Comparison of ENCODE assay signal across 22 cellular contexts in genomic region chr2:201938816-201939180, GRCh38.
DNase-seq lines count a peak whose midpoint lies in the region; ATAC-seq and TF ChIP-seq lines count a peak whose summit lies in the region.
"Had no signal": no experiment of that assay in that cellular context is flagged by ENCODE, and none has a peak within 500 bp of the region (broad histone marks: within the 10 kb centered on the region; RNA-seq: fewer than 3 reads in every experiment).

No MANE protein-coding gene starts in this region.

- ATAC-seq in GM23338 (no peak), HG02759 (IDR thresholded peaks at IDR 0.05; ENCODE audit: unreplicated experiment) (no peak)
- ATAC-seq: A549, GM12878 had no signal

- peaks cover 10% of the 10 kb centered on the region; the same call in 1 of the 3 replicates for H3K9me3 Mint-ChIP-seq in GM23338

- H2BK120ac ChIP-seq in mesendoderm (ENCODE audit: low read depth, low read length): no peak overlapping the region
- H2BK120ac ChIP-seq in trophoblast cell (ENCODE audit: insufficient read depth, low read length, poor library complexity): no peak overlapping the region

- H3F3A ChIP-seq in GM23338 (replicated peaks; ENCODE audit: low read depth): no peaks in the 10 kb centered on the region; the same call in 1 of the 2 replicates
- no peaks in the 10 kb centered on the region for H3F3A ChIP-seq in MM.1S (ENCODE audit: insufficient read depth, low read length)

- H3K27me3 Mint-ChIP-seq in GM23338 (ENCODE audit: insufficient read depth, low read depth, poor library complexity): peaks cover 10% of the 10 kb centered on the region

- H2BK5ac ChIP-seq in mesendoderm (ENCODE audit: low read length): no peak overlapping the region
- H2BK5ac ChIP-seq in trophoblast cell (ENCODE audit: low read depth, low read length, poor library complexity): no peak overlapping the region

- H3K27ac ChIP-seq in GM23338 (ENCODE audit: low read depth) (peak overlapping the region; percentile 50), SJSA1 (peak overlapping the region; percentile 32), mesendoderm (ENCODE audit: low read depth, low read length) (no peak overlapping the region), trophoblast cell (ENCODE audit: low read depth, low read length) (no peak overlapping the region), MM.1S (ENCODE audit: low read length) (no peak overlapping the region)
- H3K27ac ChIP-seq: A549, BLaER1, KMS-11 had no signal

- no peak overlapping the region for H3K14ac ChIP-seq in trophoblast cell (ENCODE audit: low read length)

- H4K12ac ChIP-seq in trophoblast cell (ENCODE audit: low read depth, low read length): no peak overlapping the region

- no peak overlapping the region for H2BK15ac ChIP-seq in mesendoderm (replicated peaks; ENCODE audit: low read depth)

- no peak overlapping the region for H3K56ac ChIP-seq in mesendoderm (ENCODE audit: low read length)

- H3K23ac ChIP-seq in mesendoderm (ENCODE audit: low read length) (no peak overlapping the region), trophoblast cell (ENCODE audit: low read length) (no peak overlapping the region)

- H3K9me3 ChIP-seq in SJSA1 (replicated peaks) (no peaks in the 10 kb centered on the region; the same call in 1 of the 2 replicates), trophoblast cell (ENCODE audit: insufficient read depth, low read depth, low read length) (peaks cover 2% of the 10 kb centered on the region), MM.1S (replicated peaks; ENCODE audit: insufficient read depth, low read length) (no peaks in the 10 kb centered on the region)

- no peak for DNase-seq in GM23338 (ENCODE audit: low spot score)
- DNase-seq in SJSA1 (ENCODE audit: low read depth in 1 of 2, low spot score in 2 of 2): no peak
- no peak for DNase-seq in mesendoderm
- DNase-seq in trophoblast cell: no peak
- DNase-seq in NCI-H82 (lab: John Stamatoyannopoulos, UW): no peak
- no peak for DNase-seq in MM.1S
- DNase-seq in NCI-H524 treated with DMSO at 0.1 percent for 48 hours (lab: John Stamatoyannopoulos, UW): no peak
- DNase-seq: CD4-positive, alpha-beta memory T cell; EL; NCI-H1048; NCI-H146; NCI-H2081; NCI-H510A; NCI-H774; OCI-M1; RPMI8226; SIG-M5 had no signal

- WGBS in mesendoderm (ENCODE audit: extremely low coverage, insufficient coverage, low lambda C conversion rate): no CpG with 5 or more reads among the region's 9 CpGs
- no CpG with 5 or more reads among the region's 9 CpGs for WGBS in trophoblast cell (ENCODE audit: extremely low coverage, insufficient coverage, insufficient read length)

- H3K4me1 Mint-ChIP-seq in GM23338: peaks cover 21% of the 10 kb centered on the region

- H3K36me3 ChIP-seq in GM23338 (ENCODE audit: insufficient read depth): no peaks in the 10 kb centered on the region
- no peaks in the 10 kb centered on the region for H3K36me3 ChIP-seq in SJSA1
- H3K36me3 ChIP-seq in mesendoderm (ENCODE audit: control insufficient read depth, insufficient read depth, low read length): no peaks in the 10 kb centered on the region
- H3K36me3 ChIP-seq in trophoblast cell (ENCODE audit: control insufficient read depth in 1 of 2, insufficient read depth in 2 of 2, low read length in 2 of 2): no peaks in the 10 kb centered on the region
- H3K36me3 ChIP-seq in MM.1S (replicated peaks; ENCODE audit: insufficient read depth, low read length): no peaks in the 10 kb centered on the region
- H3K36me3 ChIP-seq: BLaER1 had no signal

- H3K4me1 ChIP-seq in GM23338 (ENCODE audit: insufficient read depth): peaks cover 23% of the 10 kb centered on the region
- H3K4me1 ChIP-seq in SJSA1 (replicated peaks): peaks cover 29% of the 10 kb centered on the region
- peaks cover 2% of the 10 kb centered on the region for H3K4me1 ChIP-seq in mesendoderm (ENCODE audit: control insufficient read depth, low read depth, low read length)
- H3K4me1 ChIP-seq in trophoblast cell (ENCODE audit: control insufficient read depth in 1 of 2, insufficient read depth in 2 of 2, low read length in 2 of 2): peaks cover 2 to 6% of the 10 kb centered on the region in 2 experiments
- H3K4me1 ChIP-seq in MM.1S (ENCODE audit: low read length): no peaks in the 10 kb centered on the region
- H3K4me1 ChIP-seq: A549, BLaER1 had no signal

- no peak overlapping the region for H4K8ac ChIP-seq in mesendoderm (ENCODE audit: low read depth, low read length)
- H4K8ac ChIP-seq in trophoblast cell (ENCODE audit: low read depth, low read length): no peak overlapping the region

- peaks cover 24% of the 10 kb centered on the region for H3K36me3 Mint-ChIP-seq in GM23338 (ENCODE audit: low read depth)
- H3K36me3 Mint-ChIP-seq: CD4-positive, alpha-beta memory T cell had no signal

- H2AK5ac ChIP-seq in mesendoderm (ENCODE audit: low read length) (no peak overlapping the region), trophoblast cell (ENCODE audit: low read length) (no peak overlapping the region)

- no peak overlapping the region for H4K5ac ChIP-seq in mesendoderm (ENCODE audit: low read length)

- H3K27ac Mint-ChIP-seq in GM23338: no peak overlapping the region
- H3K27ac Mint-ChIP-seq: CD4-positive, alpha-beta memory T cell had no signal

- H3K79me2 ChIP-seq in GM23338 (replicated peaks; ENCODE audit: insufficient read depth): no peaks in the 10 kb centered on the region
- no peaks in the 10 kb centered on the region for H3K79me2 ChIP-seq in mesendoderm (ENCODE audit: control insufficient read depth, insufficient read depth, low read length)
- H3K79me2 ChIP-seq in trophoblast cell (ENCODE audit: control insufficient read depth, insufficient read depth, low read length, poor library complexity): no peaks in the 10 kb centered on the region
- H3K79me2 ChIP-seq in MM.1S (ENCODE audit: low read length): no peaks in the 10 kb centered on the region

- no peak overlapping the region for H2BK12ac ChIP-seq in trophoblast cell (ENCODE audit: low read length)

- H4K20me1 ChIP-seq in GM23338 (replicated peaks; ENCODE audit: insufficient read depth) (no peaks in the 10 kb centered on the region), MM.1S (ENCODE audit: insufficient read depth, low read length) (no peaks in the 10 kb centered on the region)
- H4K20me1 ChIP-seq: BLaER1 had no signal

- H3K4me3 Mint-ChIP-seq in GM23338: no peak overlapping the region
- H3K4me3 Mint-ChIP-seq: CD4-positive, alpha-beta memory T cell had no signal

- H3K9ac ChIP-seq in mesendoderm (ENCODE audit: low read length) (no peak overlapping the region), trophoblast cell (ENCODE audit: low read length) (no peak overlapping the region), MM.1S (ENCODE audit: low read length) (no peak overlapping the region)
- H3K9ac ChIP-seq: BLaER1, KMS-11 had no signal

- H3K27me3 ChIP-seq in GM23338 (ENCODE audit: insufficient read depth): no peaks in the 10 kb centered on the region
- no peaks in the 10 kb centered on the region for H3K27me3 ChIP-seq in SJSA1 (replicated peaks)
- no peaks in the 10 kb centered on the region for H3K27me3 ChIP-seq in mesendoderm (ENCODE audit: insufficient read depth, low read length, poor library complexity)
- H3K27me3 ChIP-seq in trophoblast cell (ENCODE audit: insufficient read depth, low read length): no peaks in the 10 kb centered on the region
- no peaks in the 10 kb centered on the region for H3K27me3 ChIP-seq in MM.1S (replicated peaks; ENCODE audit: insufficient read depth, low read length)
- H3K27me3 ChIP-seq: BLaER1 had no signal

- H2AFZ ChIP-seq in GM23338: no peak overlapping the region
- no peak overlapping the region for H2AFZ ChIP-seq in trophoblast cell (ENCODE audit: insufficient read depth, low read length, poor library complexity)
- H2AFZ ChIP-seq in MM.1S (ENCODE audit: low read length): no peak overlapping the region

- peak overlapping the region; percentile 3; the same call in 1 of the 2 replicates for H3K4me2 ChIP-seq in GM23338
- H3K4me2 ChIP-seq in mesendoderm (ENCODE audit: low read length): no peak overlapping the region
- H3K4me2 ChIP-seq in trophoblast cell (ENCODE audit: low read length): no peak overlapping the region
- H3K4me2 ChIP-seq in MM.1S (ENCODE audit: low read depth, low read length): no peak overlapping the region
- H3K4me2 ChIP-seq: A549, BLaER1, KMS-11 had no signal

- no peak for TF ChIP-seq CTCF in GM23338 (conservative IDR thresholded peaks at IDR 0.05; ENCODE audit: low read depth in 2 of 2)
- TF ChIP-seq CTCF in MM.1S (IDR thresholded peaks at IDR 0.05; ENCODE audit: low read length): no peak

- H3K4ac ChIP-seq in mesendoderm (ENCODE audit: low read depth, low read length) (peak overlapping the region; percentile 67), trophoblast cell (ENCODE audit: low read depth, low read length) (no peak overlapping the region)

- H3K18ac ChIP-seq in mesendoderm (ENCODE audit: low read length) (no peak overlapping the region), trophoblast cell (ENCODE audit: low read length) (no peak overlapping the region)

- H3K79me1 ChIP-seq in mesendoderm (ENCODE audit: low read length): no peaks in the 10 kb centered on the region
- H3K79me1 ChIP-seq in trophoblast cell (ENCODE audit: low read length): no peaks in the 10 kb centered on the region

- H4K91ac ChIP-seq in trophoblast cell (ENCODE audit: low read depth, low read length): peak overlapping the region; percentile 42

- H3K9me2 ChIP-seq in GM23338 (ENCODE audit: insufficient read depth) (peaks cover 6% of the 10 kb centered on the region; the same call in 1 of the 2 replicates), MM.1S (replicated peaks; ENCODE audit: insufficient read depth, low read length) (no peaks in the 10 kb centered on the region)

- H3K4me3 ChIP-seq in GM23338: no peak overlapping the region
- H3K4me3 ChIP-seq in SJSA1: no peak overlapping the region
- no peak overlapping the region for H3K4me3 ChIP-seq in mesendoderm (ENCODE audit: low read length)
- H3K4me3 ChIP-seq in trophoblast cell (ENCODE audit: low read depth, low read length): no peak overlapping the region
- no peak overlapping the region for H3K4me3 ChIP-seq in MM.1S (ENCODE audit: low read length)
- H3K4me3 ChIP-seq: A549, BLaER1, GM12878 had no signal

TF ChIP-seq in GM23338, 12 proteins besides CTCF, POLR2A, EP300 and RAD21 (continues in another document):
- TF ChIP-seq JUNB (IDR thresholded peaks at IDR 0.05; ENCODE audit: unreplicated experiment): no peak

Comparison
In these comparisons a context has a peak if more than half of its experiments do, and no peak if none do; other contexts are left out.
1. H3K27ac ChIP-seq: peak in GM23338 (single experiment) and SJSA1 (single experiment); none in mesendoderm (single experiment), trophoblast cell (single experiment) and MM.1S (single experiment).